ENCODE assay signal across 9 cellular contexts in genomic region chr2:237156131-237156856, GRCh38.
DNase-seq lines count a peak whose midpoint lies in the region; ATAC-seq and TF ChIP-seq lines count a peak whose summit lies in the region.
"Had no signal": no experiment of that assay in that cellular context is flagged by ENCODE, and none has a peak within 500 bp of the region (broad histone marks: within the 10 kb centered on the region; RNA-seq: fewer than 3 reads in every experiment).

No MANE protein-coding gene starts in this region.

- DNase-seq in CD1c-positive myeloid dendritic cell (ENCODE audit: extremely low spot score) (peak; percentile 21), fibroblast of the conjunctiva (ENCODE audit: low read depth) (peak; percentile 74), DMS114 treated with DMSO at 0.1 percent for 48 hours (lab: John Stamatoyannopoulos, UW; ENCODE audit: unreplicated experiment) (no peak), NCI-H510A (lab: John Stamatoyannopoulos, UW) (no peak)
- DNase-seq in stimulated activated CD4-positive, alpha-beta T cell treated with anti-CD3 and anti-CD28 coated beads, Interleukin-15, amount 100 ng/mL, for 24 hours: peak; percentile 77

- no peak for ATAC-seq in HG02884 (IDR thresholded peaks at IDR 0.05; ENCODE audit: unreplicated experiment)
- no peak for ATAC-seq in HG03460 (IDR thresholded peaks at IDR 0.05; ENCODE audit: unreplicated experiment)
- ATAC-seq: naive thymus-derived CD4-positive, alpha-beta T cell had no signal

- peak overlapping the region; percentile 23 for H3K4me3 ChIP-seq in WI38 (ENCODE audit: low read depth, low read length)

- TF ChIP-seq CTCF in WI38 (IDR thresholded peaks at IDR 0.05; ENCODE audit: low read depth, low read length): no peak

Comparison
In these comparisons a context has a peak if more than half of its experiments do, and no peak if none do; other contexts are left out.
1. DNase-seq: peak in CD1c-positive myeloid dendritic cell (single experiment), fibroblast of the conjunctiva (single experiment) and stimulated activated CD4-positive, alpha-beta T cell treated with anti-CD3 and anti-CD28 coated beads, Interleukin-15, amount 100 ng/mL, for 24 hours (single experiment); none in DMS114 treated with DMSO at 0.1 percent for 48 hours (single experiment) and NCI-H510A (single experiment).